In the genomic region with DNA sequence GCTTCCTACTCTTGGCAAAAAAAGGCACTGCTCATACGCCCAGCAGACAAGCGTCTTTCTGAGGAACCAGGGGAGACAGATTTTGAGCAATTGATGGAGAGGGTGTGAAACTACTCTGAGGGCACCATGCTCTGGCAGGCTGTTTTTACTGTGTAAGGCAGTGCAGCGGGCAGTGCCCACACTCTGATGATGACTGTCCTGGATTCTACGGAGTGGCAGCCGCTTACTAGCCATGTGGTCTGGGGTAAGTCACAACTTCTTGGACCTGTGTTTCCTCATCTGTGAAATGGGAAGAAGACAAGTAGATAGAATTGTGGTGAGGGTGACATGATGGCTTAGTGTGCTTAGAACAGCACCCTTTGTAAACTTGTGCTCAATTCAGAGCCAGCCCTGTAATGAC, we compare ENCODE assay signal across 21 cellular contexts. TPM values are rescaled to one million over a fixed set of nuclear protein-coding genes. Genes with fewer than 3 reads are reported as not detected.
DNase-seq lines count a peak whose midpoint lies in the region; TF ChIP-seq lines count a peak whose summit lies in the region.
"Had no signal": no experiment of that assay in that cellular context is flagged by ENCODE, and none has a peak within 500 bp of the region (broad histone marks: within the 10 kb centered on the region; RNA-seq: fewer than 3 reads in every experiment).

No MANE protein-coding gene starts in this region.

- H3K4me3 ChIP-seq in BLaER1 treated with 17β-estradiol and CSF1 and Interleukin-3, amounts not matched to agents 10 nM and 100 nM = peak overlapping the region in 1 of 10 experiments; percentile 16; a peak in 1 of 20 replicates
- H3K4me3 ChIP-seq in PC-9 = no peak overlapping the region
- H3K4me3 ChIP-seq in spleen = peak overlapping the region in 1 of 8 donors; percentile 45
- H3K4me3 ChIP-seq: SJCRH30 had no signal

- H3K9ac ChIP-seq in BLaER1 treated with 17β-estradiol and CSF1 and Interleukin-3, amounts not matched to agents 10 nM and 100 nM = peak overlapping the region in 8 of 11 experiments; percentile 20 to 63 (median 52); a peak in 6 of 22 replicates

- DNase-seq in PC-9 (no peak), immature natural killer cell (no peak), spleen (peak; percentile 76), NCI-H2227 treated with DMSO at 0.1 percent for 48 hours (lab: John Stamatoyannopoulos, UW) (no peak), NCI-H1417 treated with DMSO at 0.1 percent for 48 hours (lab: John Stamatoyannopoulos, UW) (no peak)
- no peak for DNase-seq in activated effector memory CD4-positive, alpha-beta T cell treated with anti-CD3 and anti-CD28 coated beads, Interleukin-2, amount 50 U/mL, for 16 hours
- no peak for DNase-seq in activated CD4-positive, alpha-beta T cell treated with anti-CD3 and anti-CD28 coated beads, Interleukin-2, amount 50 U/mL, for 4 hours
- DNase-seq: CD4-positive, CD25-positive, alpha-beta regulatory T cell; COR-L47; GDM1; H7; HFFc6; Karpas-422; NCI-H1105 treated with DMSO at 0.1 percent for 48 hours; NCI-H1694 treated with DMSO at 0.1 percent for 48 hours; NCI-H226; NCI-H524 treated with DMSO at 0.1 percent for 48 hours; SJCRH30 had no signal

- BruUV-seq in PC-9 (replicated peaks; lab: Mats Ljungman, UMichigan) = no TSS peak

- H3K27ac Mint-ChIP-seq in immature natural killer cell = peak overlapping the region; percentile 55 to 92 (median 85)
- H3K27ac Mint-ChIP-seq: CD4-positive, CD25-positive, alpha-beta regulatory T cell; HFFc6 had no signal

- intact Hi-C loops in PC-9 (cut with micrococcal nuclease; ENCODE audit: unreplicated experiment) (loop anchor here (2.0 kb wide), 1 partner anchor 19 kb away; no protein-coding TSS in a partner anchor), spleen (cut with DNase I; ENCODE audit: low total_unique reads) (no loop called here)

- H3K4me1 Mint-ChIP-seq in immature natural killer cell = peaks cover 50 to 58% of the 10 kb centered on the region in 2 donors
- H3K4me1 Mint-ChIP-seq: CD4-positive, CD25-positive, alpha-beta regulatory T cell had no signal

- H3K27me3 ChIP-seq in BLaER1 treated with 17β-estradiol and CSF1 and Interleukin-3, amounts not matched to agents 10 nM and 100 nM = no peaks in the 10 kb centered on the region
- no peaks in the 10 kb centered on the region for H3K27me3 ChIP-seq in PC-9 (ENCODE audit: insufficient read depth, low read depth)
- no peaks in the 10 kb centered on the region for H3K27me3 ChIP-seq in spleen (replicated peaks in 1 of 7)
- H3K27me3 ChIP-seq: SJCRH30 had no signal

- TF ChIP-seq CTCF in PC-9 (conservative IDR thresholded peaks at IDR 0.05) = no peak
- no peak for TF ChIP-seq CTCF in spleen (IDR thresholded peaks at IDR 0.05 in 8 of 11, conservative IDR thresholded peaks at IDR 0.05 in 3 of 11)

- H3K36me3 ChIP-seq in BLaER1 treated with 17β-estradiol and CSF1 and Interleukin-3, amounts not matched to agents 10 nM and 100 nM = 0 out of 22 replicates have a peak, but pooled peaks cover 0 to 10% (median 0%) of the 10 kb centered on the region in 11 experiments
- H3K36me3 ChIP-seq in PC-9 (ENCODE audit: low read depth) (no peaks in the 10 kb centered on the region), spleen (no peaks in the 10 kb centered on the region)
- H3K36me3 ChIP-seq: SJCRH30 had no signal

- POLR2A ChIA-PET in PC-9 (lab: Charles Lee; ENCODE audit: unreplicated experiment) = no interaction called here

- H2AFZ ChIP-seq in PC-9 = no peak overlapping the region

- no peaks in the 10 kb centered on the region for H3K9me3 ChIP-seq in BLaER1 treated with 17β-estradiol and CSF1 and Interleukin-3, amounts not matched to agents 10 nM and 100 nM (replicated peaks in 1 of 11)
- H3K9me3 ChIP-seq in PC-9 (ENCODE audit: insufficient read depth, low read depth) = no peaks in the 10 kb centered on the region
- no peaks in the 10 kb centered on the region for H3K9me3 ChIP-seq in spleen
- H3K9me3 ChIP-seq: SJCRH30 had no signal

- no peaks in the 10 kb centered on the region for H3K9me3 Mint-ChIP-seq in immature natural killer cell
- H3K9me3 Mint-ChIP-seq: CD4-positive, CD25-positive, alpha-beta regulatory T cell; HFFc6; IgD-negative memory B cell had no signal

- no peak for TF ChIP-seq POLR2A in spleen (IDR thresholded peaks at IDR 0.05)

- H3K4me1 ChIP-seq in BLaER1 treated with 17β-estradiol and CSF1 and Interleukin-3, amounts not matched to agents 10 nM and 100 nM = peaks cover 70 to 100% (median 99%) of the 10 kb centered on the region in 10 experiments
- H3K4me1 ChIP-seq in PC-9 (replicated peaks; ENCODE audit: insufficient read depth) (peaks cover 11% of the 10 kb centered on the region), spleen (peaks cover 35 to 84% (median 63%) of the 10 kb centered on the region in 6 donors)

- peak overlapping the region in 3 of 5 donors; percentile 5 to 46 (median 8) for H3K4me3 Mint-ChIP-seq in immature natural killer cell
- H3K4me3 Mint-ChIP-seq: CD4-positive, CD25-positive, alpha-beta regulatory T cell; HFFc6; IgD-negative memory B cell had no signal

- H3K9me2 ChIP-seq in PC-9 (ENCODE audit: insufficient read depth) = no peaks in the 10 kb centered on the region

- WGBS in spleen, 5 donors = 66 to 81% (median 73%) methylated on average over 5 of the region's 5 CpGs

- no peaks in the 10 kb centered on the region for H3K79me2 ChIP-seq in PC-9 (ENCODE audit: low read depth)

- H3K36me3 Mint-ChIP-seq in immature natural killer cell = no peaks in the 10 kb centered on the region
- H3K36me3 Mint-ChIP-seq: CD4-positive, CD25-positive, alpha-beta regulatory T cell; IgD-negative memory B cell had no signal

- CTCF ChIA-PET in PC-9 (lab: Charles Lee) = no interaction called here

- H3K27me3 Mint-ChIP-seq in immature natural killer cell (ENCODE audit: low read depth in 3 of 3) = peaks cover 0 to 5% (median 2%) of the 10 kb centered on the region in 3 donors

- peaks cover 7% of the 10 kb centered on the region; the same call in 1 of the 2 replicates for H3F3A ChIP-seq in PC-9 (ENCODE audit: insufficient read depth, low read depth)

- H3K4me2 ChIP-seq in BLaER1 treated with 17β-estradiol and CSF1 and Interleukin-3, amounts not matched to agents 10 nM and 100 nM = peak overlapping the region; percentile 78 to 96 (median 88)
- peak overlapping the region; percentile 37; the same call in 1 of the 2 replicates for H3K4me2 ChIP-seq in PC-9

- H4K20me1 ChIP-seq in BLaER1 treated with 17β-estradiol and CSF1 and Interleukin-3, amounts not matched to agents 10 nM and 100 nM = peaks cover 0 to 35% (median 0%) of the 10 kb centered on the region in 11 experiments; a peak in 2 of 22 replicates
- H4K20me1 ChIP-seq in PC-9 (ENCODE audit: insufficient read depth) = no peaks in the 10 kb centered on the region

- peak overlapping the region; percentile 40 to 75 (median 69); a peak in 19 of 22 replicates for H3K27ac ChIP-seq in BLaER1 treated with 17β-estradiol and CSF1 and Interleukin-3, amounts not matched to agents 10 nM and 100 nM
- H3K27ac ChIP-seq in PC-9 (no peak overlapping the region), spleen (peak overlapping the region in 6 of 8 donors; percentile 74 to 92 (median 84))
- H3K27ac ChIP-seq: HL-60, SJCRH30 had no signal

RNA-seq across cellular contexts. Expression of a gene that starts 38.8 kb away (rescaled TPM):
- total RNA-seq in PC-9 (2021) (1.7 and 5.7 TPM in 2 replicates), spleen (not detected)
- polyA plus RNA-seq in immature natural killer cell (not detected), spleen (under 1 TPM in 1 of 3 donors, not detected in 2; 0.24 TPM)
- total RNA-seq: CD4-positive, CD25-positive, alpha-beta regulatory T cell; HFFc6 had no signal
- polyA plus RNA-seq: CD4-positive, CD25-positive, alpha-beta regulatory T cell; IgD-negative memory B cell had no signal

RNA-seq across cellular contexts. Expression of a gene that starts 44.3 kb away (rescaled TPM):
- total RNA-seq in PC-9 (2021) (33.9 and 34.7 TPM in 2 replicates), spleen (10 to 100 TPM; 11.7 to 24.9 (median 19.3) TPM)
- polyA plus RNA-seq in immature natural killer cell (10 to 100 TPM; 16.3 to 29.7 (median 26.7) TPM), spleen (1 to 10 TPM; 1.3 to 3.4 (median 1.8) TPM)
- total RNA-seq: CD4-positive, CD25-positive, alpha-beta regulatory T cell; HFFc6 had no signal
- polyA plus RNA-seq: CD4-positive, CD25-positive, alpha-beta regulatory T cell; IgD-negative memory B cell had no signal
